In genomic region chr1:202888204-202888506, GRCh38 we compare ENCODE assay signal across 8 cellular contexts. TPM values are rescaled to one million over a fixed set of nuclear protein-coding genes. Genes with fewer than 3 reads are reported as not detected.
A peak's percentile ranks its signal among the peaks of the same experiment; 100 is the strongest.
DNase-seq lines count a peak whose midpoint lies in the region; ATAC-seq, FAIRE-seq and TF ChIP-seq lines count a peak whose summit lies in the region.

No MANE protein-coding gene starts in this region.

- H3K9ac ChIP-seq in HUES64 (ENCODE audit: low read depth, low read length) (peak overlapping the region; percentile 73), K562 (ENCODE audit: insufficient read depth in 1 of 2, low read depth in 2 of 2, low read length in 2 of 2) (peak overlapping the region; percentile 78 to 94)

- no peaks in the 10 kb centered on the region for H3K27me3 ChIP-seq in HUES64 (ENCODE audit: insufficient read depth, low read length)
- H3K27me3 ChIP-seq in K562 (ENCODE audit: control insufficient read depth in 2 of 2, insufficient read depth in 2 of 2, low read length in 2 of 2), result no peaks in the 10 kb centered on the region
- H3K27me3 ChIP-seq in lung (ENCODE audit: control insufficient read depth, insufficient read depth), result no peaks in the 10 kb centered on the region
- H3K27me3 ChIP-seq in uterus, result no peaks in the 10 kb centered on the region

- intact Hi-C loops in K562 (cut with micrococcal nuclease), result loop anchor here (2.0 to 5.0 kb wide), 3 partner anchors 39 to 81 kb away; partner anchors contain the start of genes ADIPOR1 and KLHL12
- intact Hi-C loops in uterus (cut with DNase I; ENCODE audit: low total_unique reads), result loop anchor here (5.0 kb wide), 1 partner anchor 81 kb away; the partner anchor contains the start of gene KDM5B

- ATAC-seq in K562 (no peak), lung (ENCODE audit: insufficient read depth, low FRiP score) (no peak)

- DNase-seq in AG04449 (ENCODE audit: low read depth, low spot score), result no peak
- DNase-seq in K562 (ENCODE audit: extremely low read depth in 1 of 4, low spot score in 3 of 4), result no peak
- no peak for DNase-seq in lung (ENCODE audit: low spot score)
- no peak for DNase-seq in uterus
- DNase-seq in NCI-H2171 treated with DMSO at 0.1 percent for 48 hours (lab: John Stamatoyannopoulos, UW), result no peak
- no peak for DNase-seq in GM10266 (ENCODE audit: extremely low spot score)
- no peak for DNase-seq in middle frontal gyrus (ENCODE audit: extremely low spot score, low spot score)

- H3K9me1 ChIP-seq in K562 (ENCODE audit: control insufficient read depth, insufficient read depth, low read length), result no peaks in the 10 kb centered on the region

- BruUV-seq in K562 (replicated peaks; lab: Mats Ljungman, UMichigan), result no TSS peak

- no peaks in the 10 kb centered on the region for H4K20me1 ChIP-seq in K562 (replicated peaks; ENCODE audit: control insufficient read depth, insufficient read depth, low read length)

- FAIRE-seq in K562 (lab: Jason Lieb, UNC), result no peak

- no peak for TF ChIP-seq RAD21 in K562 (CRISPR knock-in tag; conservative IDR thresholded peaks at IDR 0.05 in 1 of 2, IDR thresholded peaks at IDR 0.05 in 1 of 2)

- no peak for TF ChIP-seq CTCF in AG04449 (IDR thresholded peaks at IDR 0.05; ENCODE audit: insufficient read depth, low read length, missing control alignments)
- TF ChIP-seq CTCF in K562 (IDR thresholded peaks at IDR 0.05 in 2 of 3, conservative IDR thresholded peaks at IDR 0.05 in 1 of 3; ENCODE audit: insufficient read depth in 2 of 3, low read depth in 1 of 3, low read length in 3 of 3), result no peak
- TF ChIP-seq CTCF in lung (IDR thresholded peaks at IDR 0.05; ENCODE audit: control extremely low read depth, extremely low read depth), result no peak
- TF ChIP-seq CTCF in uterus (IDR thresholded peaks at IDR 0.05), result no peak
- no peak for TF ChIP-seq CTCF in GM10266 (IDR thresholded peaks at IDR 0.05; ENCODE audit: control insufficient read depth, insufficient read depth, low read depth, missing control alignments)

- H3K36me3 ChIP-seq in HUES64 (ENCODE audit: insufficient read depth, low read length), result peaks cover 25% of the 10 kb centered on the region
- H3K36me3 ChIP-seq in K562 (ENCODE audit: control insufficient read depth, insufficient read depth, low read length), result peaks cover 31% of the 10 kb centered on the region; the same call in 2 of the 3 replicates
- H3K36me3 ChIP-seq in lung (ENCODE audit: control insufficient read depth in 2 of 2, insufficient read depth in 2 of 2, low read length in 2 of 2), result peaks cover 9 to 12% of the 10 kb centered on the region in 2 donors
- H3K36me3 ChIP-seq in uterus, result no peaks in the 10 kb centered on the region

- in situ Hi-C loops in K562 (cut with MboI), result no loop called here

- H3K79me2 ChIP-seq in K562 (ENCODE audit: control insufficient read depth, insufficient read depth, low read length), result peaks cover 31% of the 10 kb centered on the region

- 2% methylated on average over 8 of the region's 9 CpGs for WGBS in HUES64
- 0% methylated on average over 9 of the region's 9 CpGs for WGBS in K562 (ENCODE audit: insufficient coverage, low coverage, missing lambda C conversion rate)
- 1 to 2% methylated on average over 9 of the region's 9 CpGs for WGBS in lung, 2 donors

- no peak for TF ChIP-seq POLR2A in K562 (conservative IDR thresholded peaks at IDR 0.05)
- no peak for TF ChIP-seq POLR2A in uterus (IDR thresholded peaks at IDR 0.05)

- peaks cover 19% of the 10 kb centered on the region for H3K4me1 ChIP-seq in HUES64 (ENCODE audit: insufficient read depth, low read length)
- peaks cover 10 to 24% of the 10 kb centered on the region in 2 experiments for H3K4me1 ChIP-seq in K562 (replicated peaks in 1 of 2; ENCODE audit: control insufficient read depth in 2 of 2, insufficient read depth in 2 of 2, low read length in 2 of 2)
- H3K4me1 ChIP-seq in lung (ENCODE audit: control insufficient read depth in 2 of 2, insufficient read depth in 2 of 2, low read length in 2 of 2), result no peaks in the 10 kb centered on the region
- H3K4me1 ChIP-seq in uterus, result no peaks in the 10 kb centered on the region

- CTCF ChIA-PET in AG04449 (lab: Yijun Ruan, JAX), result interaction anchor here (0.7 to 1.9 kb wide), 3 partner anchors 11 to 80 kb away, joined by 3 to 5 read pairs (median 4); no protein-coding TSS in a partner anchor
- CTCF ChIA-PET in K562 (lab: Yijun Ruan, JAX; ENCODE audit: low intra/inter-chr PET ratio), result interaction anchor here (1.1 kb wide), 1 partner anchor 80 kb away, joined by 3 read pairs; the partner anchor contains the start of gene KDM5B

- TF ChIP-seq EP300 in K562 (IDR thresholded peaks at IDR 0.05; ENCODE audit: low read length), result no peak

- peak overlapping the region; percentile 96 for H2AFZ ChIP-seq in K562 (ENCODE audit: low read depth, low read length)

- POLR2A ChIA-PET in AG04449 (lab: Yijun Ruan, JAX) (interaction anchor here (0.7 to 1.2 kb wide), 2 partner anchors 78 to 82 kb away, joined by 3 to 9 read pairs; partner anchors contain the start of gene PCAT6), K562 (lab: Yijun Ruan, JAX) (interaction anchor here (0.5 to 1.5 kb wide), 12 partner anchors 8 to 142 kb away, joined by 3 to 8 read pairs (median 3); partner anchors contain the start of gene TMEM183A)

- no peaks in the 10 kb centered on the region for H3K9me3 ChIP-seq in HUES64 (ENCODE audit: insufficient read depth, low read depth, low read length)
- no peaks in the 10 kb centered on the region for H3K9me3 ChIP-seq in K562 (replicated peaks; ENCODE audit: control insufficient read depth, insufficient read depth, low read depth, low read length)
- H3K9me3 ChIP-seq in lung (ENCODE audit: control insufficient read depth in 2 of 2, insufficient read depth in 1 of 2, low read length in 1 of 2), result no peaks in the 10 kb centered on the region
- no peaks in the 10 kb centered on the region for H3K9me3 ChIP-seq in uterus

- H3K4me3 ChIP-seq in AG04449 (ENCODE audit: low read depth, low read length) (peak overlapping the region; percentile 96), HUES64 (ENCODE audit: low read length) (peak overlapping the region; percentile 92), K562 (peak overlapping the region; percentile 63), lung (peak overlapping the region; percentile 79), uterus (peak overlapping the region; percentile 70 to 88)

- H3K27ac ChIP-seq in HUES64 (ENCODE audit: low read depth, low read length), result peak overlapping the region; percentile 89
- H3K27ac ChIP-seq in K562 (ENCODE audit: extremely low read depth, low read depth, low read length), result peak overlapping the region; percentile 83
- H3K27ac ChIP-seq in lung (ENCODE audit: low read depth in 1 of 2, low read length in 1 of 2), result peak overlapping the region; percentile 91 to 99
- peak overlapping the region; percentile 87 to 97 for H3K27ac ChIP-seq in uterus

- peak overlapping the region; percentile 77 for H3K4me2 ChIP-seq in K562 (ENCODE audit: insufficient read depth, low read length)

TF ChIP-seq in K562, 482 proteins besides CTCF, POLR2A, EP300 and RAD21 (continues in another document):
- TF ChIP-seq TFAM (CRISPR knock-in tag; conservative IDR thresholded peaks at IDR 0.05), result no peak

RNA-seq across cellular contexts. Expression of gene RABIF, which starts 0.8 kb away (rescaled TPM):
- 8.7 TPM for polyA plus RNA-seq in HUES64 (2013, experiment 1 of 2)
- 7.4 TPM for polyA plus RNA-seq in HUES64 (2013, experiment 2 of 2)
- 8.4 and 11.4 TPM in 2 replicates for total RNA-seq in K562 (2011; cell fraction: chromatin; rRNA removed; ENCODE audit: low replicate concordance)
- total RNA-seq in K562 (2011; cell fraction: nucleolus; rRNA removed), result 7.4 and 8.3 TPM in 2 replicates
- total RNA-seq in K562 (2011; cell fraction: nucleoplasm; rRNA removed), result 12.5 and 28.8 TPM in 2 replicates
- total RNA-seq in K562 (2014; rRNA removed), result 7.4 and 11.4 TPM in 2 replicates
- total RNA-seq in K562 (2014; rRNA removed; fragmentation: Illumina TruSeq; extraction: Trizol), result 8.8 and 9.8 TPM in 2 replicates
- 13.3 and 13.4 TPM in 2 replicates for total RNA-seq in K562 (2015; rRNA removed; fragmentation: Illumina TruSeq; extraction: Trizol)
- 11.0 and 12.3 TPM in 2 replicates for total RNA-seq in K562 (2021)
- polyA plus RNA-seq in K562 (2011; rRNA removed), result 14.9 and 17.1 TPM in 2 replicates
- polyA plus RNA-seq in K562 (2011; cell fraction: cytosol; rRNA removed), result 11.9 and 16.6 TPM in 2 replicates
- 6.4 and 8.5 TPM in 2 replicates for polyA plus RNA-seq in K562 (2011; cell fraction: nucleus; rRNA removed)
- 14.5 and 15.4 TPM in 2 replicates for polyA plus RNA-seq in K562 (2012)
- 17.6 and 20.1 TPM in 2 replicates for polyA plus RNA-seq in K562 (2014; fragmentation: Illumina TruSeq; extraction: Trizol)
- 10 to 100 TPM in 1 of 2 experiments, 1 to 10 TPM in 1; 8.7 to 10.1 TPM for polyA plus RNA-seq in K562 (2014; fragmentation: Nextera tagmentation; extraction: Ambion mirVana)
- 13.8 and 14.3 TPM in 2 replicates for polyA plus RNA-seq in K562 (2014; rRNA removed)
- polyA minus RNA-seq in K562 (2011; rRNA and poly(A)+ RNA removed), result 10.8 and 12.4 TPM in 2 replicates
- 3.1 and 5.5 TPM in 2 replicates for polyA minus RNA-seq in K562 (2011; cell fraction: cytosol; rRNA and poly(A)+ RNA removed)
- 3.4 and 5.8 TPM in 2 replicates for polyA minus RNA-seq in K562 (2011; cell fraction: nucleus; rRNA and poly(A)+ RNA removed)
- total RNA-seq in lung, result 10 to 100 TPM in 1 of 2 donors, 1 to 10 TPM in 1; 6.2 to 10.3 TPM
- 1 to 10 TPM; 7.6 to 8.8 TPM for polyA plus RNA-seq in lung
- 1 to 10 TPM; 3.8 to 7.6 (median 6.0) TPM for total RNA-seq in uterus

RNA-seq across cellular contexts. Expression of gene KLHL12, which starts 38.9 kb away (rescaled TPM):
- 21.3 TPM for polyA plus RNA-seq in HUES64 (2013, experiment 1 of 2)
- polyA plus RNA-seq in HUES64 (2013, experiment 2 of 2), result 22.3 TPM
- total RNA-seq in K562 (2011; cell fraction: chromatin; rRNA removed; ENCODE audit: low replicate concordance), result 42.0 and 56.8 TPM in 2 replicates
- total RNA-seq in K562 (2011; cell fraction: nucleolus; rRNA removed), result 12.5 and 16.1 TPM in 2 replicates
- total RNA-seq in K562 (2011; cell fraction: nucleoplasm; rRNA removed), result 21.0 and 23.8 TPM in 2 replicates
- total RNA-seq in K562 (2014; rRNA removed) (30.7 and 31.5 TPM in 2 replicates), K562 (2014; rRNA removed; fragmentation: Illumina TruSeq; extraction: Trizol) (40.6 and 43.4 TPM in 2 replicates), K562 (2015; rRNA removed; fragmentation: Illumina TruSeq; extraction: Trizol) (34.7 and 35.0 TPM in 2 replicates), K562 (2021) (32.0 and 35.2 TPM in 2 replicates), lung (10 to 100 TPM; 24.6 to 25.6 TPM), uterus (10 to 100 TPM in 3 of 4 donors, 1 to 10 TPM in 1; 6.4 to 34.1 (median 20.4) TPM)
- polyA plus RNA-seq in K562 (2011; rRNA removed) (66.8 and 85.1 TPM in 2 replicates), K562 (2014; fragmentation: Illumina TruSeq; extraction: Trizol) (37.4 and 40.4 TPM in 2 replicates), K562 (2014; fragmentation: Nextera tagmentation; extraction: Ambion mirVana) (10 to 100 TPM; 23.1 to 25.7 TPM), K562 (2014; rRNA removed) (32.0 and 33.4 TPM in 2 replicates), lung (10 to 100 TPM; 12.4 to 20.4 TPM)
- 32.4 and 50.9 TPM in 2 replicates for polyA plus RNA-seq in K562 (2011; cell fraction: cytosol; rRNA removed)
- 48.0 and 65.3 TPM in 2 replicates for polyA plus RNA-seq in K562 (2011; cell fraction: nucleus; rRNA removed)
- polyA plus RNA-seq in K562 (2012), result 24.1 and 26.7 TPM in 2 replicates
- polyA minus RNA-seq in K562 (2011; rRNA and poly(A)+ RNA removed), result 102 and 119 TPM in 2 replicates
- polyA minus RNA-seq in K562 (2011; cell fraction: cytosol; rRNA and poly(A)+ RNA removed), result 23.5 and 28.2 TPM in 2 replicates
- 15.8 and 27.0 TPM in 2 replicates for polyA minus RNA-seq in K562 (2011; cell fraction: nucleus; rRNA and poly(A)+ RNA removed)
